12 cellular contexts compared by ENCODE assay signal in the genomic region with DNA sequence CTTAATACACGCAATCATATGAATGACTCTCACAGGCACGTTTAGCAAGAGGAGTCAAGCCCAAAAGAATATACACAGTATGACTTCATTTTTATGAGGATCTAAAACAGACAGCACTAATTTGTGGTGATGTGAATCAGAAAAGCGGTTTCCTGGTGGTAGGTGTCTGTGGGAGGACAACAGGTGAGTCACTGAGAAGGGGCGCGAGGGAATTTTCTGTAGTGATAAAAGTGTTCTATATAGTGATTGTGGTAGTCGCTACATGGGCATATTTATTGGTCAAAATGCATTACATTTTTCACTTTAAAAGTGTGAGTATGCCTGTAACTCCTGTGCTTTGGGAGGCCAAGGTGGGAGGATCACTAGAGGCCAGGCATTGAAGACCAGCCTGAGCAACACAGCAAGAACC. TPM values are rescaled to one million over a fixed set of nuclear protein-coding genes. Genes with fewer than 3 reads are reported as not detected.
DNase-seq lines count a peak whose midpoint lies in the region; ATAC-seq and TF ChIP-seq lines count a peak whose summit lies in the region.
"Had no signal": no experiment of that assay in that cellular context is flagged by ENCODE, and none has a peak within 500 bp of the region (broad histone marks: within the 10 kb centered on the region; RNA-seq: fewer than 3 reads in every experiment).

No MANE protein-coding gene starts in this region.

- no TSS peak for BruUV-seq in Caco-2 (replicated peaks; lab: Mats Ljungman, UMichigan)

- POLR2A ChIA-PET in activated CD4-positive, alpha-beta T cell treated with anti-CD3 and anti-CD28 coated beads, Interleukin-2, amount 10 ng/mL, durations not matched to agents 7 days and 5 days (lab: Charles Lee), result no interaction called here
- POLR2A ChIA-PET in Caco-2 (lab: Charles Lee), result no interaction called here

- intact Hi-C loops in Caco-2 (cut with micrococcal nuclease; ENCODE audit: unreplicated experiment), result no loop called here

- ATAC-seq in stimulated activated memory B cell treated with anti-CD40 and anti-IgM and Interleukin-4, amounts not matched to agents 10 μg/mL and 1 μg/mL and 100 μg/mL, for 72 hours, result no peak
- ATAC-seq in HG03280 (IDR thresholded peaks at IDR 0.05; ENCODE audit: unreplicated experiment), result no peak

- DNase-seq in M059J (ENCODE audit: low read depth), result peak; percentile 87
- peak; percentile 25 for DNase-seq in activated CD4-positive, alpha-beta T cell treated with anti-CD3 and anti-CD28 coated beads, Interleukin-2, amount 10 ng/mL, durations not matched to agents 7 days and 5 days
- DNase-seq in activated naive CD4-positive, alpha-beta T cell treated with anti-CD3 and anti-CD28 coated beads, Interleukin-2, amount 50 U/mL, for 16 hours, result peak; percentile 62
- peak; percentile 53 to 69 for DNase-seq in stimulated activated CD4-positive, alpha-beta T cell treated with anti-CD3 and anti-CD28 coated beads, Interleukin-2, amount 100 ng/mL, for 24 hours
- DNase-seq in mesothelial cell of epicardium (ENCODE audit: low spot score in 2 of 2, unreplicated experiment in 2 of 2), result no peak
- no peak for DNase-seq in Caco-2
- DNase-seq: C1 segment of cervical spinal cord, endodermal cell, NCI-H187, ovary had no signal

- no peaks in the 10 kb centered on the region for H3K36me3 ChIP-seq in Caco-2 (ENCODE audit: control insufficient read depth, insufficient read depth, low read length)
- H3K36me3 ChIP-seq: ovary had no signal

- TF ChIP-seq CTCF in mesothelial cell of epicardium (IDR thresholded peaks at IDR 0.05; ENCODE audit: unreplicated experiment) (no peak), Caco-2 (IDR thresholded peaks at IDR 0.05; ENCODE audit: insufficient read depth in 1 of 2, low read depth in 1 of 2, low read length in 1 of 2, severe bottlenecking in 1 of 2, unreplicated experiment in 1 of 2) (no peak)

- CTCF ChIA-PET in activated CD4-positive, alpha-beta T cell treated with anti-CD3 and anti-CD28 coated beads, Interleukin-2, amount 10 ng/mL, durations not matched to agents 7 days and 5 days (lab: Charles Lee), result interaction anchor here (0.8 kb wide), 1 partner anchor 133 kb away, joined by 3 read pairs; no protein-coding TSS in a partner anchor
- CTCF ChIA-PET in Caco-2 (lab: Charles Lee), result no interaction called here

- no peaks in the 10 kb centered on the region for H3K9me3 ChIP-seq in Caco-2
- H3K9me3 ChIP-seq: ovary had no signal

- H3K36me3 Mint-ChIP-seq in activated CD4-positive, alpha-beta T cell treated with anti-CD3 and anti-CD28 coated beads, Interleukin-2, amount 10 ng/mL, durations not matched to agents 7 days and 5 days (ENCODE audit: low read depth), result no peaks in the 10 kb centered on the region
- H3K36me3 Mint-ChIP-seq in stimulated activated memory B cell treated with anti-CD40 and anti-IgM and Interleukin-4, amounts not matched to agents 10 μg/mL and 1 μg/mL and 100 μg/mL, for 72 hours, result no peaks in the 10 kb centered on the region
- H3K36me3 Mint-ChIP-seq in mesothelial cell of epicardium (no peaks in the 10 kb centered on the region), Caco-2 (ENCODE audit: insufficient read depth, unreplicated experiment) (no peaks in the 10 kb centered on the region)

- no peak overlapping the region for H3K27ac Mint-ChIP-seq in activated CD4-positive, alpha-beta T cell treated with anti-CD3 and anti-CD28 coated beads, Interleukin-2, amount 10 ng/mL, durations not matched to agents 7 days and 5 days
- no peak overlapping the region for H3K27ac Mint-ChIP-seq in stimulated activated memory B cell treated with anti-CD40 and anti-IgM and Interleukin-4, amounts not matched to agents 10 μg/mL and 1 μg/mL and 100 μg/mL, for 72 hours
- no peak overlapping the region for H3K27ac Mint-ChIP-seq in mesothelial cell of epicardium
- no peak overlapping the region for H3K27ac Mint-ChIP-seq in Caco-2 (ENCODE audit: unreplicated experiment)
- H3K27ac Mint-ChIP-seq: endodermal cell had no signal

- no peak overlapping the region for H3K4me3 ChIP-seq in Caco-2 (ENCODE audit: low read depth, low read length)
- H3K4me3 ChIP-seq: ovary had no signal

- H3K4me1 ChIP-seq in Caco-2, result no peaks in the 10 kb centered on the region

- H3K4me1 Mint-ChIP-seq in activated CD4-positive, alpha-beta T cell treated with anti-CD3 and anti-CD28 coated beads, Interleukin-2, amount 10 ng/mL, durations not matched to agents 7 days and 5 days, result peaks cover 5% of the 10 kb centered on the region
- H3K4me1 Mint-ChIP-seq in stimulated activated memory B cell treated with anti-CD40 and anti-IgM and Interleukin-4, amounts not matched to agents 10 μg/mL and 1 μg/mL and 100 μg/mL, for 72 hours, result no peaks in the 10 kb centered on the region
- H3K4me1 Mint-ChIP-seq in mesothelial cell of epicardium (no peaks in the 10 kb centered on the region), Caco-2 (ENCODE audit: low read depth, unreplicated experiment) (peaks cover 6% of the 10 kb centered on the region)
- H3K4me1 Mint-ChIP-seq: endodermal cell had no signal

- no peaks in the 10 kb centered on the region for H3K9me3 Mint-ChIP-seq in activated CD4-positive, alpha-beta T cell treated with anti-CD3 and anti-CD28 coated beads, Interleukin-2, amount 10 ng/mL, durations not matched to agents 7 days and 5 days
- no peaks in the 10 kb centered on the region for H3K9me3 Mint-ChIP-seq in stimulated activated memory B cell treated with anti-CD40 and anti-IgM and Interleukin-4, amounts not matched to agents 10 μg/mL and 1 μg/mL and 100 μg/mL, for 72 hours
- H3K9me3 Mint-ChIP-seq in mesothelial cell of epicardium (no peaks in the 10 kb centered on the region), Caco-2 (ENCODE audit: unreplicated experiment) (no peaks in the 10 kb centered on the region)

- no peak overlapping the region for H3K4me3 Mint-ChIP-seq in activated CD4-positive, alpha-beta T cell treated with anti-CD3 and anti-CD28 coated beads, Interleukin-2, amount 10 ng/mL, durations not matched to agents 7 days and 5 days
- no peak overlapping the region for H3K4me3 Mint-ChIP-seq in stimulated activated memory B cell treated with anti-CD40 and anti-IgM and Interleukin-4, amounts not matched to agents 10 μg/mL and 1 μg/mL and 100 μg/mL, for 72 hours
- H3K4me3 Mint-ChIP-seq in mesothelial cell of epicardium, result no peak overlapping the region
- H3K4me3 Mint-ChIP-seq in Caco-2 (ENCODE audit: unreplicated experiment), result no peak overlapping the region
- H3K4me3 Mint-ChIP-seq: endodermal cell had no signal

- peaks cover 2% of the 10 kb centered on the region for H3K27me3 Mint-ChIP-seq in activated CD4-positive, alpha-beta T cell treated with anti-CD3 and anti-CD28 coated beads, Interleukin-2, amount 10 ng/mL, durations not matched to agents 7 days and 5 days
- H3K27me3 Mint-ChIP-seq in stimulated activated memory B cell treated with anti-CD40 and anti-IgM and Interleukin-4, amounts not matched to agents 10 μg/mL and 1 μg/mL and 100 μg/mL, for 72 hours, result peaks cover 9% of the 10 kb centered on the region
- no peaks in the 10 kb centered on the region for H3K27me3 Mint-ChIP-seq in mesothelial cell of epicardium (ENCODE audit: low read depth)
- H3K27me3 Mint-ChIP-seq in Caco-2 (ENCODE audit: insufficient read depth, unreplicated experiment), result no peaks in the 10 kb centered on the region

- H3K27me3 ChIP-seq in Caco-2 (replicated peaks; ENCODE audit: control insufficient read depth, insufficient read depth, low read length), result no peaks in the 10 kb centered on the region
- H3K27me3 ChIP-seq: ovary had no signal

RNA-seq across cellular contexts. Expression of a gene that starts 7.6 kb away (rescaled TPM):
- total RNA-seq in M059J (2014; rRNA removed; shearing (Covaris generic)), result 13.4 and 21.5 TPM in 2 replicates
- total RNA-seq in activated CD4-positive, alpha-beta T cell treated with anti-CD3 and anti-CD28 coated beads, Interleukin-2, amount 10 ng/mL, durations not matched to agents 7 days and 5 days, result 10 to 100 TPM; 47.4 to 49.3 TPM
- total RNA-seq in mesothelial cell of epicardium (77.3 to 89.7 TPM (median 82.1 TPM) in 3 replicates), Caco-2 (2022) (39.3 and 43.7 TPM in 2 replicates)

Comparison
In these comparisons a context has a peak if more than half of its experiments do, and no peak if none do; other contexts are left out.
1. DNase-seq: peak in M059J (single experiment), activated CD4-positive, alpha-beta T cell treated with anti-CD3 and anti-CD28 coated beads, Interleukin-2, amount 10 ng/mL, durations not matched to agents 7 days and 5 days (single experiment), activated naive CD4-positive, alpha-beta T cell treated with anti-CD3 and anti-CD28 coated beads, Interleukin-2, amount 50 U/mL, for 16 hours (single experiment) and stimulated activated CD4-positive, alpha-beta T cell treated with anti-CD3 and anti-CD28 coated beads, Interleukin-2, amount 100 ng/mL, for 24 hours (2 of 2); none in mesothelial cell of epicardium (0 of 2) and Caco-2 (0 of 2).